ENCODE assay signal across 8 cellular contexts in the genomic region with DNA sequence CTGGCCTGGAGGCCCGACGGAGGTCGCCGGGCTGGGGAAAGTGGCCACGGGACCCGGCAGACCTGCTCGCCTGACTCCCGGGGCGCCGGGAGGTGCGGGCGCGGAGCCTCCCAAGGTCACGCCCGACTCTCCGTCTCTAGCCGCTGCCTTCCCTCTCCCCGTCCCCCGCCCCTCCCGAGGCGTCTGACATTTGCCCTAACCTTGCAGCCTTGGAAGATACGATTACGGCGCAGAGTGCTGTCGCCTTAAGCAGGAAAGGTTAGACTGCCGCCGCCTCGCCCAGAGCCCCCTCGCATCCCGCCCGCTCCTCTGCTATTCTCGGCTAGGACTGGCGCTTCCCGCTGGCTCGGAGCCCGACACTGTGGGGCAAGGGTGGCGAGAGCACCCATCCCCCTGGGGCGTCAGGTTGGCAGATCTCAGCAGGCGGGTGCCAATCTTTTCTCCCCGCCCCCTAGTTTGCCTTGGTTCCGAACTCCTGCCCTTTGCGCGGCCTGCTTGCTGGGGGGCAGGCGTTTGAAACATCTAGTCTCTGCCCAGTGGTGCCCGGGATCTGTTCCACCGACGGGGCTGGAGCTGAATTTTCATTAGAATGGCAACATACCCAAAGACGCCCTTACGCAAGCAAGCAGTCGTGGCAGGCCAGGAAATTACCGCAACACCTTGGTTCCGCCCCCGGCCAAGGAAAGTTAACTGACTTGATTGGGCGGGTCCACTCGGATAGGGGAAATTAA.
A peak's percentile ranks its signal among the peaks of the same experiment; 100 is the strongest.
DNase-seq lines count a peak whose midpoint lies in the region; ATAC-seq and TF ChIP-seq lines count a peak whose summit lies in the region.

No MANE protein-coding gene starts in this region.

- H3K36me3 ChIP-seq in ACC112 (ENCODE audit: insufficient read depth, low read length) (peaks cover 5% of the 10 kb centered on the region; the same call in 1 of the 2 replicates), mucosa of stomach (ENCODE audit: control insufficient read depth, insufficient read depth, low read length) (no peaks in the 10 kb centered on the region)

- ATAC-seq in GM18873 (IDR thresholded peaks at IDR 0.05; ENCODE audit: low FRiP score, unreplicated experiment) (peak; percentile 38), HG03108 (IDR thresholded peaks at IDR 0.05; ENCODE audit: unreplicated experiment) (peak; percentile 32)

- H3K4me3 ChIP-seq in ACC112 (ENCODE audit: low read depth, low read length) (peak overlapping the region; percentile 98), epithelial cell of esophagus (ENCODE audit: low read length) (peak overlapping the region; percentile 70), mucosa of stomach (ENCODE audit: low read length) (peak overlapping the region; percentile 83)

- peaks cover 26% of the 10 kb centered on the region for H3K4me1 ChIP-seq in ACC112 (ENCODE audit: control insufficient read depth, insufficient read depth, low read length, unreplicated experiment)
- peaks cover 8% of the 10 kb centered on the region for H3K4me1 ChIP-seq in mucosa of stomach (ENCODE audit: control insufficient read depth, insufficient read depth, low read length)

- DNase-seq in NCI-H526 treated with DMSO at 0.1 percent for 48 hours (lab: John Stamatoyannopoulos, UW) (peak; percentile 49), epithelial cell of esophagus (ENCODE audit: low read depth) (peak; percentile 87)
- DNase-seq in activated CD8-positive, alpha-beta memory T cell treated with anti-CD3 and anti-CD28 coated beads, Interleukin-2, amount 50 U/mL, for 24 hours (ENCODE audit: extremely low read depth), result peak; percentile 49
- peak; percentile 36 for DNase-seq in stimulated activated CD8-positive, alpha-beta memory T cell treated with anti-CD3 and anti-CD28 coated beads, Interleukin-7, amount 100 ng/mL, for 24 hours (ENCODE audit: low read depth)

- TF ChIP-seq CTCF in epithelial cell of esophagus (IDR thresholded peaks at IDR 0.05; ENCODE audit: insufficient read depth, low read depth, low read length, missing control alignments), result no peak

- peak overlapping the region; percentile 70 for H3K27ac ChIP-seq in ACC112 (ENCODE audit: low read depth, low read length)

- peaks cover 44% of the 10 kb centered on the region for H3K79me2 ChIP-seq in ACC112 (ENCODE audit: control insufficient read depth, insufficient read depth, low read length, unreplicated experiment)

- no peaks in the 10 kb centered on the region for H3K27me3 ChIP-seq in ACC112 (ENCODE audit: insufficient read depth, low read length)
- no peaks in the 10 kb centered on the region for H3K27me3 ChIP-seq in mucosa of stomach (ENCODE audit: control insufficient read depth, insufficient read depth, low read length)

- peak overlapping the region; percentile 37 for H2AFZ ChIP-seq in ACC112 (ENCODE audit: low read length, unreplicated experiment)

- H3K9ac ChIP-seq in mucosa of stomach (ENCODE audit: low read length), result peak overlapping the region; percentile 86

- H3K9me3 ChIP-seq in mucosa of stomach (ENCODE audit: control insufficient read depth, low read length), result no peaks in the 10 kb centered on the region

Comparison
In these comparisons a context has a peak if more than half of its experiments do, and no peak if none do; other contexts are left out.
1. Peak in every context shown above with its lines: DNase-seq, ATAC-seq, H3K4me3 ChIP-seq and H3K27ac ChIP-seq.
2. DNase-seq: peak in every context shown above with its lines; median percentile 87 in epithelial cell of esophagus; 49 in NCI-H526 treated with DMSO at 0.1 percent for 48 hours; 49 in activated CD8-positive, alpha-beta memory T cell treated with anti-CD3 and anti-CD28 coated beads, Interleukin-2, amount 50 U/mL, for 24 hours; 36 in stimulated activated CD8-positive, alpha-beta memory T cell treated with anti-CD3 and anti-CD28 coated beads, Interleukin-7, amount 100 ng/mL, for 24 hours.